ENCODE assay signal across 28 cellular contexts in genomic region chr16:19822534-19822933, GRCh38.
A peak's percentile ranks its signal among the peaks of the same experiment; 100 is the strongest.
DNase-seq lines count a peak whose midpoint lies in the region; ATAC-seq and TF ChIP-seq lines count a peak whose summit lies in the region.
"Had no signal": no experiment of that assay in that cellular context is flagged by ENCODE, and none has a peak within 500 bp of the region (broad histone marks: within the 10 kb centered on the region; RNA-seq: fewer than 3 reads in every experiment).

No MANE protein-coding gene starts in this region.

- H3K4me3 Mint-ChIP-seq in activated T-cell treated with anti-CD3 and anti-CD28 coated beads, Interleukin-2, amount 50 U/mL, for 24 hours, result no peak overlapping the region
- H3K4me3 Mint-ChIP-seq: activated CD4-positive, alpha-beta T cell treated with anti-CD3 and anti-CD28 coated beads for 36 hours; activated naive CD4-positive, alpha-beta T cell treated with anti-CD3 and anti-CD28 coated beads, Interleukin-2, amount 10 ng/mL, durations not matched to agents 7 days and 5 days; activated T-cell treated with anti-CD3 and anti-CD28 coated beads, Interleukin-2, amount 50 U/mL, for 72 hours; stimulated activated naive CD8-positive, alpha-beta T cell treated with anti-CD3 and anti-CD28 coated beads, Interleukin-15, amount 100 ng/mL, for 72 hours had no signal

- H3K4me1 ChIP-seq in IMR-90 (ENCODE audit: control insufficient read depth, insufficient read depth, low read length) (peaks cover 8% of the 10 kb centered on the region), A673 (ENCODE audit: insufficient read depth, low read length, poor library complexity, severe bottlenecking) (no peaks in the 10 kb centered on the region)

- no peak overlapping the region for H2BK15ac ChIP-seq in IMR-90 (ENCODE audit: low read depth, low read length)

- TF ChIP-seq POLR2A in IMR-90 (IDR thresholded peaks at IDR 0.05; ENCODE audit: low read depth, low read length), result no peak

- 0 out of 2 replicates have a peak overlapping the region, but pooled peaks have one; percentile 76 for H2BK120ac ChIP-seq in IMR-90 (ENCODE audit: low read depth, low read length)

- H3K27me3 ChIP-seq in IMR-90 (ENCODE audit: control insufficient read depth, insufficient read depth, low read length) (no peaks in the 10 kb centered on the region), A673 (replicated peaks; ENCODE audit: insufficient read depth, low read depth, low read length, poor library complexity) (no peaks in the 10 kb centered on the region)
- H3K27me3 ChIP-seq: dorsolateral prefrontal cortex had no signal

- intact Hi-C loops in IMR-90 (cut with micrococcal nuclease) (loop anchor here (1.0 kb wide), 1 partner anchor 10 kb away; no protein-coding TSS in a partner anchor), A673 (cut with micrococcal nuclease; ENCODE audit: unreplicated experiment) (no loop called here), posterior cingulate gyrus (cut with DNase I) (no loop called here)

- peak overlapping the region; percentile 19; the same call in 1 of the 2 replicates for H3K18ac ChIP-seq in IMR-90 (ENCODE audit: low read depth, low read length)

- no peak overlapping the region for H2AK5ac ChIP-seq in IMR-90 (ENCODE audit: low read depth, low read length)

- DNase-seq in AG04449 (ENCODE audit: low read depth, low spot score) (peak; percentile 37), IMR-90 (peak; percentile 79), cardiac fibroblast (ENCODE audit: low read depth in 2 of 2) (peak; percentile 65 to 79), left lobe of liver (ENCODE audit: low spot score) (no peak), epidermal melanocyte (ENCODE audit: insufficient read length, low spot score) (no peak), A673 (ENCODE audit: low spot score) (no peak), posterior cingulate gyrus (no peak)
- no peak for DNase-seq in activated T-cell treated with anti-CD3 and anti-CD28 coated beads, Interleukin-2, amount 50 U/mL, for 24 hours
- DNase-seq: activated CD4-positive, alpha-beta T cell treated with anti-CD3 and anti-CD28 coated beads for 36 hours; activated naive CD4-positive, alpha-beta T cell treated with anti-CD3 and anti-CD28 coated beads, Interleukin-2, amount 10 ng/mL, durations not matched to agents 7 days and 5 days; activated T-cell treated with anti-CD3 and anti-CD28 coated beads, Interleukin-2, amount 50 U/mL, for 72 hours; aorta; central memory CD4-positive, alpha-beta T cell; dorsolateral prefrontal cortex; H7; kidney; NCI-H1092; NCI-H1930; NCI-H82; OCI-M1; Right ventricle myocardium superior; stimulated activated CD4-positive, alpha-beta T cell treated with anti-CD3 and anti-CD28 coated beads, Interleukin-4, amount 100 ng/mL, for 4 hours; stimulated activated naive CD8-positive, alpha-beta T cell treated with anti-CD3 and anti-CD28 coated beads, Interleukin-15, amount 100 ng/mL, for 72 hours; SW 1271 had no signal

- H4K91ac ChIP-seq in IMR-90 (ENCODE audit: insufficient read depth, low read depth, low read length), result 0 out of 2 replicates have a peak overlapping the region, but pooled peaks have one; percentile 68

- TF ChIP-seq RAD21 in IMR-90 (IDR thresholded peaks at IDR 0.05; ENCODE audit: low read length), result no peak

- no peaks in the 10 kb centered on the region for H3K4me1 Mint-ChIP-seq in activated T-cell treated with anti-CD3 and anti-CD28 coated beads, Interleukin-2, amount 50 U/mL, for 24 hours (ENCODE audit: low read depth)
- H3K4me1 Mint-ChIP-seq: activated CD4-positive, alpha-beta T cell treated with anti-CD3 and anti-CD28 coated beads for 36 hours; activated naive CD4-positive, alpha-beta T cell treated with anti-CD3 and anti-CD28 coated beads, Interleukin-2, amount 10 ng/mL, durations not matched to agents 7 days and 5 days; stimulated activated naive CD8-positive, alpha-beta T cell treated with anti-CD3 and anti-CD28 coated beads, Interleukin-15, amount 100 ng/mL, for 72 hours had no signal

- H3K36me3 ChIP-seq in IMR-90 (ENCODE audit: control insufficient read depth, insufficient read depth, low read length) (no peaks in the 10 kb centered on the region), A673 (ENCODE audit: insufficient read depth, low read length, poor library complexity, severe bottlenecking) (no peaks in the 10 kb centered on the region)

- H3K9me1 ChIP-seq in IMR-90 (ENCODE audit: insufficient read depth, low read length), result no peaks in the 10 kb centered on the region; the same call in 1 of the 2 replicates

- no peaks in the 10 kb centered on the region for H3K36me3 Mint-ChIP-seq in activated T-cell treated with anti-CD3 and anti-CD28 coated beads, Interleukin-2, amount 50 U/mL, for 24 hours (ENCODE audit: low read depth)
- H3K36me3 Mint-ChIP-seq: activated naive CD4-positive, alpha-beta T cell treated with anti-CD3 and anti-CD28 coated beads, Interleukin-2, amount 10 ng/mL, durations not matched to agents 7 days and 5 days had no signal

- H2BK5ac ChIP-seq in IMR-90 (ENCODE audit: low read depth, low read length, poor library complexity, severe bottlenecking), result peak overlapping the region; percentile 31

- H2AFZ ChIP-seq in IMR-90 (replicated peaks; ENCODE audit: low read length, poor library complexity), result no peak overlapping the region

- H3K23ac ChIP-seq in IMR-90 (ENCODE audit: low read depth, low read length), result peak overlapping the region; percentile 44; the same call in 1 of the 2 replicates

- H3K4me2 ChIP-seq in IMR-90 (ENCODE audit: low read depth, low read length), result no peak overlapping the region
- H3K4me2 ChIP-seq: KMS-11 had no signal

- no peaks in the 10 kb centered on the region for H3K79me1 ChIP-seq in IMR-90 (ENCODE audit: low read depth in 1 of 2, low read length in 2 of 2)

- no peak overlapping the region for H3K9ac ChIP-seq in IMR-90 (ENCODE audit: low read depth, low read length)
- H3K9ac ChIP-seq: KMS-11 had no signal

- H3K27me3 Mint-ChIP-seq in activated T-cell treated with anti-CD3 and anti-CD28 coated beads, Interleukin-2, amount 50 U/mL, for 24 hours, result no peaks in the 10 kb centered on the region
- H3K27me3 Mint-ChIP-seq: activated CD4-positive, alpha-beta T cell treated with anti-CD3 and anti-CD28 coated beads for 36 hours; activated naive CD4-positive, alpha-beta T cell treated with anti-CD3 and anti-CD28 coated beads, Interleukin-2, amount 10 ng/mL, durations not matched to agents 7 days and 5 days; stimulated activated naive CD8-positive, alpha-beta T cell treated with anti-CD3 and anti-CD28 coated beads, Interleukin-15, amount 100 ng/mL, for 72 hours had no signal

- peak overlapping the region; percentile 77; the same call in 1 of the 2 replicates for H3K27ac ChIP-seq in IMR-90 (ENCODE audit: insufficient read depth, low read length)
- H3K27ac ChIP-seq in A673 (ENCODE audit: low read depth, low read length, poor library complexity, severe bottlenecking), result no peak overlapping the region
- H3K27ac ChIP-seq: C4-2B, epithelial cell of prostate, KMS-11 had no signal

- no peak overlapping the region for H3K14ac ChIP-seq in IMR-90 (replicated peaks; ENCODE audit: low read depth, low read length)

- H3K4me3 ChIP-seq in AG04449 (ENCODE audit: low read depth, low read length) (no peak overlapping the region), IMR-90 (ENCODE audit: insufficient read depth, low read depth, low read length) (no peak overlapping the region), cardiac fibroblast (replicated peaks in 1 of 2; ENCODE audit: low read depth in 2 of 2, low read length in 2 of 2) (no peak overlapping the region), A673 (ENCODE audit: low read depth, low read length, poor library complexity, severe bottlenecking) (no peak overlapping the region)
- H3K4me3 ChIP-seq: dorsolateral prefrontal cortex, lung had no signal

- H3K9me3 ChIP-seq in IMR-90 (ENCODE audit: control insufficient read depth, insufficient read depth, low read length) (no peaks in the 10 kb centered on the region), A673 (ENCODE audit: low read depth, low read length, poor library complexity, severe bottlenecking) (no peaks in the 10 kb centered on the region)

- no peaks in the 10 kb centered on the region for H4K20me1 ChIP-seq in IMR-90 (ENCODE audit: insufficient read depth, low read length)

- CTCF ChIA-PET in AG04449 (lab: Yijun Ruan, JAX), result no interaction called here
- CTCF ChIA-PET in IMR-90 (lab: Yijun Ruan, JAX), result no interaction called here
- CTCF ChIA-PET in A673 (lab: Charles Lee), result no interaction called here

- peak overlapping the region in 1 of 2 experiments; percentile 44; a peak in 1 of 4 replicates for H4K8ac ChIP-seq in IMR-90 (ENCODE audit: low read depth in 2 of 2, low read length in 2 of 2)

- ATAC-seq in IMR-90 (ENCODE audit: low read depth), result peak; percentile 89
- ATAC-seq in left lobe of liver, result peak; percentile 28
- ATAC-seq: activated CD4-positive, alpha-beta T cell treated with anti-CD3 and anti-CD28 coated beads for 36 hours; activated T-cell treated with anti-CD3 and anti-CD28 coated beads, Interleukin-2, amount 50 U/mL, for 72 hours; stimulated activated naive CD8-positive, alpha-beta T cell treated with anti-CD3 and anti-CD28 coated beads, Interleukin-15, amount 100 ng/mL, for 72 hours had no signal

- no peak for TF ChIP-seq CTCF in AG04449 (IDR thresholded peaks at IDR 0.05; ENCODE audit: insufficient read depth, low read length, missing control alignments)
- no peak for TF ChIP-seq CTCF in IMR-90 (conservative IDR thresholded peaks at IDR 0.05; ENCODE audit: low read depth, low read length)
- no peak for TF ChIP-seq CTCF in cardiac fibroblast (IDR thresholded peaks at IDR 0.05; ENCODE audit: low read depth, low read length)
- TF ChIP-seq CTCF in A673 (conservative IDR thresholded peaks at IDR 0.05; ENCODE audit: low read depth, low read length), result no peak

- dilution Hi-C loops in IMR-90 (cut with HindIII; ENCODE audit: low sequenced_read_pairs, unreplicated experiment), result no loop called here

- H3K4ac ChIP-seq in IMR-90 (ENCODE audit: low read depth, low read length), result no peak overlapping the region

- peak overlapping the region; percentile 74; the same call in 1 of the 2 replicates for H2BK20ac ChIP-seq in IMR-90 (ENCODE audit: low read depth, low read length)

- no peak overlapping the region for H2AK9ac ChIP-seq in IMR-90 (replicated peaks; ENCODE audit: low read depth, low read length, poor library complexity)

- BruUV-seq in IMR-90 (replicated peaks; lab: Mats Ljungman, UMichigan) (no TSS peak), A673 (replicated peaks; lab: Mats Ljungman, UMichigan) (no TSS peak)

- H4K5ac ChIP-seq in IMR-90 (ENCODE audit: low read depth, low read length), result peak overlapping the region; percentile 79; the same call in 1 of the 2 replicates

- whole genome bisulfite sequencing in IMR-90 (ENCODE audit: extremely low coverage in 2 of 2, insufficient read length in 1 of 2), 2 experiments, result 29% methylated on average over 1 of the region's 2 CpGs; no CpG with 5 or more reads in 1 of the 2 experiments

- no peak overlapping the region for H3K56ac ChIP-seq in IMR-90 (ENCODE audit: extremely low read depth, insufficient read depth, low read length)

- no peak overlapping the region for H3K27ac Mint-ChIP-seq in activated T-cell treated with anti-CD3 and anti-CD28 coated beads, Interleukin-2, amount 50 U/mL, for 24 hours
- H3K27ac Mint-ChIP-seq: activated CD4-positive, alpha-beta T cell treated with anti-CD3 and anti-CD28 coated beads for 36 hours; activated naive CD4-positive, alpha-beta T cell treated with anti-CD3 and anti-CD28 coated beads, Interleukin-2, amount 10 ng/mL, durations not matched to agents 7 days and 5 days; activated T-cell treated with anti-CD3 and anti-CD28 coated beads, Interleukin-2, amount 50 U/mL, for 72 hours had no signal

- POLR2A ChIA-PET in AG04449 (lab: Yijun Ruan, JAX) (no interaction called here), IMR-90 (lab: Charles Lee; ENCODE audit: unreplicated experiment) (no interaction called here), A673 (lab: Charles Lee; ENCODE audit: low non-redundant PET) (no interaction called here)

- no peaks in the 10 kb centered on the region for H3K9me3 Mint-ChIP-seq in activated T-cell treated with anti-CD3 and anti-CD28 coated beads, Interleukin-2, amount 50 U/mL, for 24 hours
- H3K9me3 Mint-ChIP-seq: activated naive CD4-positive, alpha-beta T cell treated with anti-CD3 and anti-CD28 coated beads, Interleukin-2, amount 10 ng/mL, durations not matched to agents 7 days and 5 days; activated T-cell treated with anti-CD3 and anti-CD28 coated beads, Interleukin-2, amount 50 U/mL, for 72 hours; stimulated activated naive CD8-positive, alpha-beta T cell treated with anti-CD3 and anti-CD28 coated beads, Interleukin-15, amount 100 ng/mL, for 72 hours had no signal

- in situ Hi-C loops in IMR-90 (cut with MboI; ENCODE audit: low sequenced_read_pairs), result no loop called here

Comparison
In these comparisons a context has a peak if more than half of its experiments do, and no peak if none do; other contexts are left out.
1. DNase-seq: peak in AG04449 (single experiment), IMR-90 (single experiment) and cardiac fibroblast (2 of 2); none in left lobe of liver (single experiment), epidermal melanocyte (single experiment), activated T-cell treated with anti-CD3 and anti-CD28 coated beads, Interleukin-2, amount 50 U/mL, for 24 hours (single experiment), A673 (single experiment) and posterior cingulate gyrus (0 of 10).